Comparison of ENCODE assay signal across 10 cellular contexts in genomic region chr12:119802472-119802871, GRCh38.
DNase-seq lines count a peak whose midpoint lies in the region; ATAC-seq and TF ChIP-seq lines count a peak whose summit lies in the region.
"Had no signal": no experiment of that assay in that cellular context is flagged by ENCODE, and none has a peak within 500 bp of the region (broad histone marks: within the 10 kb centered on the region; RNA-seq: fewer than 3 reads in every experiment).

No MANE protein-coding gene starts in this region.

- 56% methylated on average over 4 of the region's 4 CpGs for whole genome bisulfite sequencing in heart right ventricle, 2 donors

- TF ChIP-seq CTCF in AG09319 (IDR thresholded peaks at IDR 0.05; ENCODE audit: low read depth, low read length) (peak; percentile 17), heart right ventricle (IDR thresholded peaks at IDR 0.05) (no peak), osteoblast (IDR thresholded peaks at IDR 0.05; ENCODE audit: extremely low read depth, low read depth, low read length) (no peak)

- H3K4me3 ChIP-seq in heart right ventricle (no peak overlapping the region), osteoblast (ENCODE audit: insufficient read depth, low read length) (peak overlapping the region; percentile 17)
- H3K4me3 ChIP-seq: pancreas had no signal

- H3K36me3 ChIP-seq in heart right ventricle (peaks cover 0 to 12% (median 0%) of the 10 kb centered on the region in 9 donors), osteoblast (ENCODE audit: insufficient read depth, low read length) (peaks cover 3% of the 10 kb centered on the region)
- H3K36me3 ChIP-seq: pancreas had no signal

- peak overlapping the region; percentile 8 for H3K4me2 ChIP-seq in osteoblast (ENCODE audit: insufficient read depth, low read length)

- H4K20me1 ChIP-seq in osteoblast (ENCODE audit: insufficient read depth, low read length), result no peaks in the 10 kb centered on the region

- ATAC-seq in heart right ventricle (peak in 6 of 8 donors; percentile 32 to 76 (median 48)), GM21619 (IDR thresholded peaks at IDR 0.05; ENCODE audit: unreplicated experiment) (no peak)

- peaks cover 3 to 21% (median 11%) of the 10 kb centered on the region in 9 donors for H3K4me1 ChIP-seq in heart right ventricle
- H3K4me1 ChIP-seq in osteoblast (ENCODE audit: insufficient read depth, low read length), result peaks cover 25% of the 10 kb centered on the region

- DNase-seq in AG09319 (ENCODE audit: extremely low read depth, low read depth) (peak; percentile 52), anterior cingulate cortex (lab: John Stamatoyannopoulos, UW) (peak in 53 of 58 donors; percentile 1 to 84 (median 52)), heart right ventricle (peak; percentile 15 to 21), osteoblast (ENCODE audit: insufficient read length, low spot score, missing footprints) (peak; percentile 87), HT-29 (ENCODE audit: low spot score) (no peak), HUDEP-2 (lab: John Stamatoyannopoulos, UW; ENCODE audit: unreplicated experiment in 76 of 76) (no peak)
- DNase-seq in stimulated activated CD4-positive, alpha-beta T cell treated with anti-CD3 and anti-CD28 coated beads, Interleukin-1b, Interleukin-23, amount 100 ng/mL, for 48 hours, result no peak
- DNase-seq: pancreas had no signal

- H2AFZ ChIP-seq in osteoblast (ENCODE audit: low read length), result no peak overlapping the region

- peaks cover 10% of the 10 kb centered on the region for H3K79me2 ChIP-seq in osteoblast (ENCODE audit: insufficient read depth, low read length)

- H3K9me3 ChIP-seq in heart right ventricle (peaks cover 0 to 3% (median 0%) of the 10 kb centered on the region in 11 donors), osteoblast (ENCODE audit: low read depth, low read length) (no peaks in the 10 kb centered on the region)
- H3K9me3 ChIP-seq: pancreas had no signal

- H3K27ac ChIP-seq in heart right ventricle, result no peak overlapping the region
- H3K27ac ChIP-seq in osteoblast (ENCODE audit: low read depth, low read length), result no peak overlapping the region
- H3K27ac ChIP-seq: pancreas, VCaP had no signal

- H3K27me3 ChIP-seq in heart right ventricle, result peaks cover 0 to 3% (median 0%) of the 10 kb centered on the region in 7 donors
- no peaks in the 10 kb centered on the region for H3K27me3 ChIP-seq in osteoblast (ENCODE audit: insufficient read depth, low read length)
- H3K27me3 ChIP-seq: pancreas had no signal

- intact Hi-C loops in heart right ventricle (cut with DNase I), result no loop called here

Comparison
In these comparisons a context has a peak if more than half of its experiments do, and no peak if none do; other contexts are left out.
1. DNase-seq: peak in AG09319 (single experiment), anterior cingulate cortex (53 of 58), heart right ventricle (2 of 2) and osteoblast (single experiment); none in stimulated activated CD4-positive, alpha-beta T cell treated with anti-CD3 and anti-CD28 coated beads, Interleukin-1b, Interleukin-23, amount 100 ng/mL, for 48 hours (single experiment), HT-29 (single experiment) and HUDEP-2 (0 of 76).